Comparison of ENCODE assay signal across 24 cellular contexts in genomic region chr14:94522115-94522724, GRCh38. TPM values are rescaled to one million over a fixed set of nuclear protein-coding genes. Genes with fewer than 3 reads are reported as not detected.
DNase-seq lines count a peak whose midpoint lies in the region; ATAC-seq and TF ChIP-seq lines count a peak whose summit lies in the region.
"Had no signal": no experiment of that assay in that cellular context is flagged by ENCODE, and none has a peak within 500 bp of the region (broad histone marks: within the 10 kb centered on the region; RNA-seq: fewer than 3 reads in every experiment).

No MANE protein-coding gene starts in this region.

- no peaks in the 10 kb centered on the region for H3K36me3 Mint-ChIP-seq in endodermal cell (ENCODE audit: low read depth)
- H3K36me3 Mint-ChIP-seq: CD4-positive, alpha-beta memory T cell had no signal

- H3K79me1 ChIP-seq in trophoblast cell (ENCODE audit: low read length), result no peaks in the 10 kb centered on the region

- no peak overlapping the region for H3K4me2 ChIP-seq in trophoblast cell (ENCODE audit: low read length)

- H4K8ac ChIP-seq in trophoblast cell (ENCODE audit: low read depth, low read length), result no peak overlapping the region

- H3K9me3 ChIP-seq in endodermal cell (ENCODE audit: control insufficient read depth, low read length) (peaks cover 5% of the 10 kb centered on the region), liver (ENCODE audit: control insufficient read depth in 4 of 4, low read length in 3 of 4) (no peaks in the 10 kb centered on the region), trophoblast cell (ENCODE audit: insufficient read depth, low read depth, low read length) (peaks cover 9% of the 10 kb centered on the region), MG63 (no peaks in the 10 kb centered on the region)

- H3K4me1 ChIP-seq in endodermal cell (ENCODE audit: control insufficient read depth, insufficient read depth, low read length) (peaks cover 3% of the 10 kb centered on the region), liver (ENCODE audit: control insufficient read depth in 4 of 4, insufficient read depth in 4 of 4, low read length in 3 of 4) (peaks cover 7 to 27% (median 21%) of the 10 kb centered on the region in 4 donors), trophoblast cell (ENCODE audit: control insufficient read depth in 1 of 2, insufficient read depth in 2 of 2, low read length in 2 of 2) (no peaks in the 10 kb centered on the region)

- no peak overlapping the region for H2BK120ac ChIP-seq in trophoblast cell (ENCODE audit: insufficient read depth, low read length, poor library complexity)

- H2AK5ac ChIP-seq in trophoblast cell (ENCODE audit: low read length), result no peak overlapping the region

- no peak overlapping the region for H3K14ac ChIP-seq in trophoblast cell (ENCODE audit: low read length)

- ATAC-seq in GM18520 (IDR thresholded peaks at IDR 0.05; ENCODE audit: unreplicated experiment) (no peak), HG03196 (IDR thresholded peaks at IDR 0.05; ENCODE audit: unreplicated experiment) (no peak), HG03457 (IDR thresholded peaks at IDR 0.05; ENCODE audit: unreplicated experiment) (no peak)

- no peak overlapping the region for H2AFZ ChIP-seq in trophoblast cell (ENCODE audit: insufficient read depth, low read length, poor library complexity)
- H2AFZ ChIP-seq: GM23248 had no signal

- H3K4me3 Mint-ChIP-seq in endodermal cell, result no peak overlapping the region
- H3K4me3 Mint-ChIP-seq: CD4-positive, alpha-beta memory T cell had no signal

- H3K4me3 ChIP-seq in endodermal cell (ENCODE audit: low read length), result no peak overlapping the region
- no peak overlapping the region for H3K4me3 ChIP-seq in liver (ENCODE audit: low read depth in 1 of 3, low read length in 3 of 3)
- H3K4me3 ChIP-seq in trophoblast cell (ENCODE audit: low read depth, low read length), result no peak overlapping the region
- H3K4me3 ChIP-seq in MG63, result no peak overlapping the region
- H3K4me3 ChIP-seq: GM23248 had no signal

- peaks cover 3% of the 10 kb centered on the region for H3K27me3 Mint-ChIP-seq in endodermal cell (ENCODE audit: insufficient read depth)

- H2BK12ac ChIP-seq in trophoblast cell (ENCODE audit: low read length), result no peak overlapping the region

- H3K4me1 Mint-ChIP-seq in endodermal cell, result peaks cover 16% of the 10 kb centered on the region

- no peak for TF ChIP-seq CTCF in endodermal cell (conservative IDR thresholded peaks at IDR 0.05)
- no peak for TF ChIP-seq CTCF in liver (IDR thresholded peaks at IDR 0.05; ENCODE audit: low read depth, low read length, missing input control)

- H3K36me3 ChIP-seq in endodermal cell (ENCODE audit: control insufficient read depth, insufficient read depth, low read length) (no peaks in the 10 kb centered on the region), liver (ENCODE audit: control insufficient read depth in 4 of 4, insufficient read depth in 3 of 4, low read depth in 1 of 4, low read length in 3 of 4) (no peaks in the 10 kb centered on the region), trophoblast cell (ENCODE audit: control insufficient read depth in 1 of 2, insufficient read depth in 2 of 2, low read length in 2 of 2) (no peaks in the 10 kb centered on the region), MG63 (no peaks in the 10 kb centered on the region)

- no peak overlapping the region for H3K23ac ChIP-seq in trophoblast cell (ENCODE audit: low read length)

- H3K79me2 ChIP-seq in trophoblast cell (ENCODE audit: control insufficient read depth, insufficient read depth, low read length, poor library complexity), result no peaks in the 10 kb centered on the region

- H4K91ac ChIP-seq in trophoblast cell (ENCODE audit: low read depth, low read length), result no peak overlapping the region

- H3K9me3 Mint-ChIP-seq in endodermal cell, result peaks cover 6% of the 10 kb centered on the region

- WGBS in endodermal cell (ENCODE audit: insufficient coverage in 1 of 2, insufficient read length in 1 of 2), 2 experiments, result 89 to 96% methylated on average over 5 to 7 of the region's 7 CpGs
- 50% methylated on average over 7 of the region's 7 CpGs for WGBS in liver
- no CpG with 5 or more reads among the region's 7 CpGs for WGBS in trophoblast cell (ENCODE audit: extremely low coverage, insufficient coverage, insufficient read length)

- H3K27ac ChIP-seq in endodermal cell (ENCODE audit: low read depth, low read length), result no peak overlapping the region
- no peak overlapping the region for H3K27ac ChIP-seq in liver (ENCODE audit: low read depth in 1 of 2, low read length in 2 of 2)
- no peak overlapping the region for H3K27ac ChIP-seq in trophoblast cell (ENCODE audit: low read depth, low read length)
- H3K27ac ChIP-seq: GM23248 had no signal

- H3K27me3 ChIP-seq in endodermal cell (ENCODE audit: control insufficient read depth, insufficient read depth, low read length, poor library complexity, severe bottlenecking) (no peaks in the 10 kb centered on the region), liver (ENCODE audit: control insufficient read depth in 4 of 4, insufficient read depth in 4 of 4, low read length in 3 of 4) (no peaks in the 10 kb centered on the region), trophoblast cell (ENCODE audit: insufficient read depth, low read length) (no peaks in the 10 kb centered on the region), MG63 (no peaks in the 10 kb centered on the region)

- H3K27ac Mint-ChIP-seq in endodermal cell, result no peak overlapping the region
- H3K27ac Mint-ChIP-seq: CD4-positive, alpha-beta memory T cell had no signal

- no peak overlapping the region for H2BK5ac ChIP-seq in trophoblast cell (ENCODE audit: low read depth, low read length, poor library complexity)

- H4K12ac ChIP-seq in trophoblast cell (ENCODE audit: low read depth, low read length), result no peak overlapping the region

- peak in 1 of 2 donors; percentile 51 for TF ChIP-seq RAD21 in liver (IDR thresholded peaks at IDR 0.05)

- H3K4ac ChIP-seq in trophoblast cell (ENCODE audit: low read depth, low read length), result no peak overlapping the region

- DNase-seq in HuH-7.5 (ENCODE audit: low spot score) (peak; percentile 51), endodermal cell (peak; percentile 21), trophoblast cell (no peak), MG63 (no peak)
- DNase-seq: C1 segment of cervical spinal cord; Calu3; CD4-positive, alpha-beta memory T cell; COR-L47; DMS53; DMS79 treated with DMSO at 0.1 percent for 48 hours; GF-D8; GM23248; H7; HCEC 1CT had no signal

- H3K9ac ChIP-seq in endodermal cell (ENCODE audit: extremely low read depth, low read length, poor library complexity, severe bottlenecking) (no peak overlapping the region), liver (ENCODE audit: low read depth in 1 of 2, low read length in 2 of 2) (no peak overlapping the region), trophoblast cell (ENCODE audit: low read length) (peak overlapping the region; percentile 10)
- H3K9ac ChIP-seq: GM23248 had no signal

- no peak overlapping the region for H3K18ac ChIP-seq in trophoblast cell (ENCODE audit: low read length)

TF ChIP-seq in liver, 16 proteins besides CTCF, POLR2A, EP300 and RAD21 (continues in another document):
- TF ChIP-seq EGR1 (IDR thresholded peaks at IDR 0.05; ENCODE audit: low read depth in 2 of 2) (peak in 1 of 2 donors; percentile 29), RXRA (IDR thresholded peaks at IDR 0.05) (peak; percentile 93 to 97), YY1 (IDR thresholded peaks at IDR 0.05) (peak; percentile 51), HNF4A (conservative IDR thresholded peaks at IDR 0.05) (peak; percentile 75 to 89), HNF4G (IDR thresholded peaks at IDR 0.05) (peak; percentile 35)
- TF ChIP-seq, protein P1, sequence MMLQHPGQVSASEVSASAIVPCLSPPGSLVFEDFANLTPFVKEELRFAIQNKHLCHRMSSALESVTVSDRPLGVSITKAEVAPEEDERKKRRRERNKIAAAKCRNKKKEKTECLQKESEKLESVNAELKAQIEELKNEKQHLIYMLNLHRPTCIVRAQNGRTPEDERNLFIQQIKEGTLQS (IDR thresholded peaks at IDR 0.05), result no peak
- TF ChIP-seq, protein P2, sequence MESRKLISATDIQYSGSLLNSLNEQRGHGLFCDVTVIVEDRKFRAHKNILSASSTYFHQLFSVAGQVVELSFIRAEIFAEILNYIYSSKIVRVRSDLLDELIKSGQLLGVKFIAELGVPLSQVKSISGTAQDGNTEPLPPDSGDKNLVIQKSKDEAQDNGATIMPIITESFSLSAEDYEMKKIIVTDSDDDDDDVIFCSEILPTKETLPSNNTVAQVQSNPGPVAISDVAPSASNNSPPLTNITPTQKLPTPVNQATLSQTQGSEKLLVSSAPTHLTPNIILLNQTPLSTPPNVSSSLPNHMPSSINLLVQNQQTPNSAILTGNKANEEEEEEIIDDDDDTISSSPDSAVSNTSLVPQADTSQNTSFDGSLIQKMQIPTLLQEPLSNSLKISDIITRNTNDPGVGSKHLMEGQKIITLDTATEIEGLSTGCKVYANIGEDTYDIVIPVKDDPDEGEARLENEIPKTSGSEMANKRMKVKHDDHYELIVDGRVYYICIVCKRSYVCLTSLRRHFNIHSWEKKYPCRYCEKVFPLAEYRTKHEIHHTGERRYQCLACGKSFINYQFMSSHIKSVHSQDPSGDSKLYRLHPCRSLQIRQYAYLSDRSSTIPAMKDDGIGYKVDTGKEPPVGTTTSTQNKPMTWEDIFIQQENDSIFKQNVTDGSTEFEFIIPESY (IDR thresholded peaks at IDR 0.05), result no peak

RNA-seq across cellular contexts. Expression of gene SERPINA12, which starts 13.0 kb away (rescaled TPM):
- total RNA-seq in endodermal cell (not detected), liver (not detected)
- not detected for polyA plus RNA-seq in endodermal cell (2013, experiment 1 of 2)
- not detected for polyA plus RNA-seq in endodermal cell (2013, experiment 2 of 2)
- polyA plus RNA-seq in liver, result under 1 TPM in 1 of 2 donors, not detected in 1; 0.28 TPM
- polyA plus RNA-seq in trophoblast cell (2013), result not detected in 2 replicates
- not detected in 2 replicates for total RNA-seq in MG63 (2014; rRNA removed; shearing (Covaris generic); ENCODE audit: low replicate concordance)
- total RNA-seq: A172; A673; Calu3; CD4-positive, alpha-beta memory T cell; Daoy; G401; GM23248; H1; H7 had no signal
- polyA plus RNA-seq: BJ; CD4-positive, alpha-beta memory T cell; GM23248; H1 had no signal

RNA-seq across cellular contexts. Expression of gene SERPINA4, which starts 39.0 kb away (rescaled TPM):
- total RNA-seq in endodermal cell (not detected), liver (100 to 1,000 TPM in 1 of 2 donors, 10 to 100 TPM in 1; 50.5 to 150 TPM)
- polyA plus RNA-seq in endodermal cell (2013, experiment 1 of 2), result not detected
- polyA plus RNA-seq in endodermal cell (2013, experiment 2 of 2), result not detected
- 10 to 100 TPM; 67.6 to 80.3 TPM for polyA plus RNA-seq in liver
- 0.03 TPM in 2 replicates for polyA plus RNA-seq in trophoblast cell (2013)
- total RNA-seq in MG63 (2014; rRNA removed; shearing (Covaris generic); ENCODE audit: low replicate concordance), result not detected in 2 replicates
- total RNA-seq: A172; A673; CD4-positive, alpha-beta memory T cell; Daoy; G401; GM23248; H1; H7 had no signal
- polyA plus RNA-seq: BJ; CD4-positive, alpha-beta memory T cell; GM23248; H1 had no signal

RNA-seq across cellular contexts. Expression of gene SERPINA9, which starts 46.2 kb away (rescaled TPM):
- total RNA-seq in endodermal cell, result not detected
- not detected for polyA plus RNA-seq in endodermal cell (2013, experiment 1 of 2)
- polyA plus RNA-seq in endodermal cell (2013, experiment 2 of 2), result not detected
- not detected for total RNA-seq in liver
- not detected for polyA plus RNA-seq in liver
- not detected in 2 replicates for polyA plus RNA-seq in trophoblast cell (2013)
- not detected in 2 replicates for total RNA-seq in MG63 (2014; rRNA removed; shearing (Covaris generic); ENCODE audit: low replicate concordance)
- total RNA-seq: A172; A673; Calu3; CD4-positive, alpha-beta memory T cell; G401; GM23248; H1; H7 had no signal
- polyA plus RNA-seq: CD4-positive, alpha-beta memory T cell; H1 had no signal

RNA-seq across cellular contexts. Expression of gene SERPINA5, which starts 59.0 kb away (rescaled TPM):
- total RNA-seq in endodermal cell (1 to 10 TPM; 1.5 to 2.8 TPM), liver (100 to 1,000 TPM in 1 of 2 donors, 10 to 100 TPM in 1; 45.7 to 250 TPM)
- polyA plus RNA-seq in endodermal cell (2013, experiment 1 of 2), result 1.7 TPM
- polyA plus RNA-seq in endodermal cell (2013, experiment 2 of 2), result 1.6 TPM
- 100 to 1,000 TPM in 1 of 2 donors, 10 to 100 TPM in 1; 37.0 to 122 TPM for polyA plus RNA-seq in liver
- polyA plus RNA-seq in trophoblast cell (2013), result 0.57 and 0.78 TPM in 2 replicates
- total RNA-seq in MG63 (2014; rRNA removed; shearing (Covaris generic); ENCODE audit: low replicate concordance), result not detected in 2 replicates
- total RNA-seq: A172; A673; CD4-positive, alpha-beta memory T cell; G401; GM23248 had no signal
- polyA plus RNA-seq: CD4-positive, alpha-beta memory T cell; GM23248 had no signal

Comparison
In these comparisons a context has a peak if more than half of its experiments do, and no peak if none do; other contexts are left out.
1. DNase-seq: peak in HuH-7.5 (single experiment) and endodermal cell (single experiment); none in trophoblast cell (0 of 2) and MG63 (single experiment).
2. RNA of gene SERPINA4, which starts 39.0 kb away (total RNA-seq): 50.5 to 150 TPM in liver; not detected in endodermal cell and not detected in MG63; every median in the first group is over 10 times any median in the second.